In genomic region chr9:77440057-77440456, GRCh38 we compare ENCODE assay signal across 14 cellular contexts.
DNase-seq lines count a peak whose midpoint lies in the region; ATAC-seq and TF ChIP-seq lines count a peak whose summit lies in the region.
"Had no signal": no experiment of that assay in that cellular context is flagged by ENCODE, and none has a peak within 500 bp of the region (broad histone marks: within the 10 kb centered on the region; RNA-seq: fewer than 3 reads in every experiment).

No MANE protein-coding gene starts in this region.

- no peak for ATAC-seq in GM19455 (IDR thresholded peaks at IDR 0.05; ENCODE audit: unreplicated experiment)
- ATAC-seq in GM21360 (IDR thresholded peaks at IDR 0.05; ENCODE audit: unreplicated experiment): no peak
- ATAC-seq: mucosa of descending colon had no signal

- TF ChIP-seq CTCF in choroid plexus epithelial cell (conservative IDR thresholded peaks at IDR 0.05; ENCODE audit: low read depth, low read length) (no peak), osteocyte (IDR thresholded peaks at IDR 0.05) (no peak)

- DNase-seq in ELF-1 (ENCODE audit: low read depth, low spot score): peak; percentile 43
- peak; percentile 88 for DNase-seq in NCI-H2081 treated with DMSO at 0.1 percent for 48 hours (lab: John Stamatoyannopoulos, UW)
- DNase-seq in choroid plexus epithelial cell (ENCODE audit: low read depth): peak; percentile 97
- peak; percentile 93 for DNase-seq in osteocyte (ENCODE audit: extremely low spot score, unreplicated experiment)
- no peak for DNase-seq in NCI-H1105 treated with DMSO at 0.1 percent for 48 hours (lab: John Stamatoyannopoulos, UW)
- DNase-seq in stimulated activated CD4-positive, alpha-beta T cell treated with anti-CD3 and anti-CD28 coated beads, Interleukin-1b, Interleukin-23, amount 100 ng/mL, for 48 hours: no peak
- DNase-seq: activated CD4-positive, alpha-beta T cell treated with anti-CD3 and anti-CD28 coated beads for 1 hour; activated naive CD8-positive, alpha-beta T cell treated with anti-CD3 and anti-CD28 coated beads, Interleukin-2, amount 10 ng/mL, durations not matched to agents 7 days and 5 days; mucosa of descending colon; NCI-H82; stimulated activated CD4-positive, alpha-beta T cell treated with anti-CD3 and anti-CD28 coated beads, Interleukin-2, amount 100 ng/mL, for 48 hours had no signal

- H3K27ac Mint-ChIP-seq in osteocyte (ENCODE audit: unreplicated experiment): peak overlapping the region; percentile 53
- H3K27ac Mint-ChIP-seq: activated naive CD8-positive, alpha-beta T cell treated with anti-CD3 and anti-CD28 coated beads, Interleukin-2, amount 10 ng/mL, durations not matched to agents 7 days and 5 days had no signal

- peaks cover 34% of the 10 kb centered on the region for H3K27me3 Mint-ChIP-seq in osteocyte (ENCODE audit: unreplicated experiment)

- H3K36me3 Mint-ChIP-seq in osteocyte (ENCODE audit: unreplicated experiment): no peaks in the 10 kb centered on the region
- H3K36me3 Mint-ChIP-seq: activated naive CD8-positive, alpha-beta T cell treated with anti-CD3 and anti-CD28 coated beads, Interleukin-2, amount 10 ng/mL, durations not matched to agents 7 days and 5 days had no signal

- peak overlapping the region; percentile 56 for H3K4me3 Mint-ChIP-seq in osteocyte (ENCODE audit: unreplicated experiment)
- H3K4me3 Mint-ChIP-seq: activated naive CD8-positive, alpha-beta T cell treated with anti-CD3 and anti-CD28 coated beads, Interleukin-2, amount 10 ng/mL, durations not matched to agents 7 days and 5 days had no signal

- H3K9me3 Mint-ChIP-seq in osteocyte (ENCODE audit: unreplicated experiment): no peaks in the 10 kb centered on the region
- H3K9me3 Mint-ChIP-seq: activated naive CD8-positive, alpha-beta T cell treated with anti-CD3 and anti-CD28 coated beads, Interleukin-2, amount 10 ng/mL, durations not matched to agents 7 days and 5 days had no signal

- H3K4me3 ChIP-seq in choroid plexus epithelial cell (ENCODE audit: low read depth, low read length): peak overlapping the region; percentile 33
- H3K4me3 ChIP-seq: mucosa of descending colon, upper lobe of left lung had no signal

- H3K4me1 Mint-ChIP-seq in osteocyte (ENCODE audit: unreplicated experiment): peaks cover 22% of the 10 kb centered on the region
- H3K4me1 Mint-ChIP-seq: activated naive CD8-positive, alpha-beta T cell treated with anti-CD3 and anti-CD28 coated beads, Interleukin-2, amount 10 ng/mL, durations not matched to agents 7 days and 5 days had no signal

Comparison
In these comparisons a context has a peak if more than half of its experiments do, and no peak if none do; other contexts are left out.
1. DNase-seq: peak in ELF-1 (single experiment), NCI-H2081 treated with DMSO at 0.1 percent for 48 hours (single experiment), choroid plexus epithelial cell (single experiment) and osteocyte (single experiment); none in NCI-H1105 treated with DMSO at 0.1 percent for 48 hours (single experiment) and stimulated activated CD4-positive, alpha-beta T cell treated with anti-CD3 and anti-CD28 coated beads, Interleukin-1b, Interleukin-23, amount 100 ng/mL, for 48 hours (single experiment).